25 cellular contexts compared by ENCODE assay signal in genomic region chr12:116078396-116078795, GRCh38.
DNase-seq lines count a peak whose midpoint lies in the region; ATAC-seq, FAIRE-seq and TF ChIP-seq lines count a peak whose summit lies in the region.
"Had no signal": no experiment of that assay in that cellular context is flagged by ENCODE, and none has a peak within 500 bp of the region (broad histone marks: within the 10 kb centered on the region; RNA-seq: fewer than 3 reads in every experiment).

No MANE protein-coding gene starts in this region.

- peaks cover 40% of the 10 kb centered on the region; the same call in 2 of the 3 replicates for H3K79me2 ChIP-seq in K562 (ENCODE audit: control insufficient read depth, insufficient read depth, low read length)

- no peak overlapping the region for H3K4me3 Mint-ChIP-seq in HFFc6
- H3K4me3 Mint-ChIP-seq: CD14-positive monocyte; CD4-positive, alpha-beta memory T cell; CD4-positive, CD25-positive, alpha-beta regulatory T cell; CD8-positive, alpha-beta memory T cell had no signal

- H3K27me3 ChIP-seq in K562 (ENCODE audit: control insufficient read depth in 2 of 2, insufficient read depth in 2 of 2, low read length in 2 of 2) (no peaks in the 10 kb centered on the region), SJCRH30 (no peaks in the 10 kb centered on the region)
- H3K27me3 ChIP-seq: BE2C, BLaER1 had no signal

- no peak overlapping the region for H3K4me2 ChIP-seq in K562 (ENCODE audit: insufficient read depth, low read length)
- H3K4me2 ChIP-seq: BLaER1 had no signal

- H3K36me3 Mint-ChIP-seq in HFFc6 (ENCODE audit: low read depth) = peaks cover 9% of the 10 kb centered on the region
- H3K36me3 Mint-ChIP-seq: CD4-positive, CD25-positive, alpha-beta regulatory T cell had no signal

- no peak overlapping the region for H3K9ac ChIP-seq in K562 (ENCODE audit: insufficient read depth in 1 of 2, low read depth in 2 of 2, low read length in 2 of 2)
- H3K9ac ChIP-seq: BLaER1 had no signal

- no TSS peak for BruUV-seq in K562 (replicated peaks; lab: Mats Ljungman, UMichigan)

- H3K27ac ChIP-seq in K562 (ENCODE audit: extremely low read depth, low read depth, low read length) (no peak overlapping the region), SJCRH30 (no peak overlapping the region)
- H3K27ac ChIP-seq: BLaER1 had no signal

- no peak for FAIRE-seq in K562 (lab: Jason Lieb, UNC)
- FAIRE-seq: GM12891, GM19239 had no signal

- TF ChIP-seq CTCF in HFFc6 (IDR thresholded peaks at IDR 0.05) = no peak
- TF ChIP-seq CTCF in K562 (IDR thresholded peaks at IDR 0.05 in 2 of 3, conservative IDR thresholded peaks at IDR 0.05 in 1 of 3; ENCODE audit: insufficient read depth in 2 of 3, low read depth in 1 of 3, low read length in 3 of 3) = no peak

- 100% methylated on average over 1 of the region's 1 CpG for WGBS in K562 (ENCODE audit: insufficient coverage, low coverage, missing lambda C conversion rate)

- intact Hi-C loops in K562 (cut with micrococcal nuclease) = no loop called here

- no peak for DNase-seq in HFFc6
- DNase-seq in NCI-H69 (lab: John Stamatoyannopoulos, UW) = peak; percentile 18
- DNase-seq in K562 (ENCODE audit: extremely low read depth in 1 of 4, low spot score in 3 of 4) = no peak
- no peak for DNase-seq in hepatic stellate cell (ENCODE audit: low spot score)
- DNase-seq in NCI-H2171 (lab: John Stamatoyannopoulos, UW) = no peak
- no peak for DNase-seq in SJCRH30
- DNase-seq: 8988T; ACHN; BE2C; C1 segment of cervical spinal cord; CD4-positive, alpha-beta memory T cell; CD4-positive, CD25-positive, alpha-beta regulatory T cell; CD8-positive, alpha-beta memory T cell; COR-L47; DMS 273 treated with DMSO at 0.1 percent for 48 hours; DMS153; DMS53; DMS79; DND-41; EL; GDM1 had no signal

- H3K36me3 ChIP-seq in K562 (ENCODE audit: control insufficient read depth, insufficient read depth, low read length) = no peaks in the 10 kb centered on the region; the same call in 1 of the 3 replicates
- H3K36me3 ChIP-seq in SJCRH30 = no peaks in the 10 kb centered on the region
- H3K36me3 ChIP-seq: BE2C had no signal

- H3K4me1 ChIP-seq in K562 (replicated peaks in 1 of 2; ENCODE audit: control insufficient read depth in 2 of 2, insufficient read depth in 2 of 2, low read length in 2 of 2) (no peaks in the 10 kb centered on the region), SJCRH30 (peaks cover 6% of the 10 kb centered on the region; the same call in 1 of the 2 replicates)
- H3K4me1 ChIP-seq: BE2C, BLaER1 had no signal

- ATAC-seq in K562 = no peak

- TF ChIP-seq POLR2A in K562 (conservative IDR thresholded peaks at IDR 0.05) = no peak

- peak overlapping the region; percentile 29; the same call in 1 of the 2 replicates for H3K27ac Mint-ChIP-seq in HFFc6
- H3K27ac Mint-ChIP-seq: CD4-positive, alpha-beta memory T cell; CD4-positive, CD25-positive, alpha-beta regulatory T cell; CD8-positive, alpha-beta memory T cell had no signal

- in situ Hi-C loops in K562 (cut with MboI) = no loop called here

- H3K9me1 ChIP-seq in K562 (ENCODE audit: control insufficient read depth, insufficient read depth, low read length) = no peaks in the 10 kb centered on the region

- no peaks in the 10 kb centered on the region for H3K27me3 Mint-ChIP-seq in HFFc6 (ENCODE audit: insufficient read depth)
- H3K27me3 Mint-ChIP-seq: CD4-positive, alpha-beta memory T cell; CD4-positive, CD25-positive, alpha-beta regulatory T cell; CD8-positive, alpha-beta memory T cell had no signal

- no peaks in the 10 kb centered on the region; the same call in 1 of the 2 replicates for H4K20me1 ChIP-seq in K562 (replicated peaks; ENCODE audit: control insufficient read depth, insufficient read depth, low read length)

- no peak for TF ChIP-seq EP300 in K562 (IDR thresholded peaks at IDR 0.05; ENCODE audit: low read length)

- CTCF ChIA-PET in K562 (lab: Yijun Ruan, JAX; ENCODE audit: low intra/inter-chr PET ratio) = no interaction called here

- no peak for TF ChIP-seq RAD21 in K562 (CRISPR knock-in tag; conservative IDR thresholded peaks at IDR 0.05 in 1 of 2, IDR thresholded peaks at IDR 0.05 in 1 of 2)

- H2AFZ ChIP-seq in K562 (ENCODE audit: low read depth, low read length) = no peak overlapping the region

- H3K4me3 ChIP-seq in K562 = no peak overlapping the region
- H3K4me3 ChIP-seq in SJCRH30 = no peak overlapping the region
- H3K4me3 ChIP-seq: BLaER1 had no signal

- peaks cover 27% of the 10 kb centered on the region for H3K4me1 Mint-ChIP-seq in HFFc6 (ENCODE audit: low read depth)

- H3K9me3 ChIP-seq in K562 (replicated peaks; ENCODE audit: control insufficient read depth, insufficient read depth, low read depth, low read length) (no peaks in the 10 kb centered on the region), SJCRH30 (replicated peaks) (no peaks in the 10 kb centered on the region)
- H3K9me3 ChIP-seq: BE2C, BLaER1 had no signal

- POLR2A ChIA-PET in K562 (lab: Yijun Ruan, JAX) = interaction anchor here (1.7 kb wide), 1 partner anchor 16 kb away, joined by 4 read pairs; no protein-coding TSS in a partner anchor

- H3K9me3 Mint-ChIP-seq in HFFc6 = no peaks in the 10 kb centered on the region
- H3K9me3 Mint-ChIP-seq: CD14-positive monocyte; CD4-positive, alpha-beta memory T cell; CD4-positive, CD25-positive, alpha-beta regulatory T cell; CD8-positive, alpha-beta memory T cell had no signal

TF ChIP-seq in K562, 482 proteins besides CTCF, POLR2A, EP300 and RAD21:
- TF ChIP-seq ZBTB40 (IDR thresholded peaks at IDR 0.05) = peak; percentile 87
- no peak for TF ChIP-seq ZBTB40 (CRISPR knock-in tag; IDR thresholded peaks at IDR 0.05)
- no peak for TF ChIP-seq GABPA (tag; conservative IDR thresholded peaks at IDR 0.05; ENCODE audit: low read depth)
